In the genomic region with DNA sequence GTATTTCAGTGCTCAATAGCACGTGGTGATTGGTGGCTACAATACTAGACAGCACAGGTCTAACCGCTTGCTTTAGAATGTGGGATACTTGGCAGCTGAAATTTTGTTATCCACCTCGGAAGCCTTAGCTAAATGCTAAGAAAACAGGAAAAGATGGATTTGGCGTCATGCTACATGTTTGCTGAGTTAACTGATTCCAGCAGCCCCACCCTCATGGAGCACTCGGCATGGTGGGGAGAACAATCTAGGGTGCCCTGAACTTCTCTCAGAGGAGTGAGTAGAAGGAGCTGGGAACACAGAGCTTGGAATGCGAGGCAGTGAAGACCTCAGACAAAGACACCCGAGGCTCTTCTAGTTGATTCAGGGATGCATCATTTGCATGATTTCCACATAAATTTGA, we compare ENCODE assay signal across 24 cellular contexts.
"Had no signal": no experiment of that assay in that cellular context is flagged by ENCODE, and none has a peak within 500 bp of the region (broad histone marks: within the 10 kb centered on the region; RNA-seq: fewer than 3 reads in every experiment).

No MANE protein-coding gene starts in this region.

- H3K27ac Mint-ChIP-seq: immature natural killer cell; mesothelial cell of epicardium; natural killer cell; nephron progenitor cell; progenitor cell of endocrine pancreas; stimulated activated effector memory CD8-positive, alpha-beta T cell treated with anti-CD3 and anti-CD28 coated beads, Interleukin-12 subunit alpha, Interleukin-12 subunit beta, amount 100 ng/mL, for 72 hours; stimulated activated naive CD8-positive, alpha-beta T cell treated with anti-CD3 and anti-CD28 coated beads, Interleukin-15, Interleukin-2, amounts not matched to agents 100 ng/mL and 50 ng/mL, for 24 hours had no signal

- ATAC-seq: natural killer cell; right lobe of liver; stimulated activated effector memory CD8-positive, alpha-beta T cell treated with anti-CD3 and anti-CD28 coated beads, Interleukin-12 subunit alpha, Interleukin-12 subunit beta, amount 100 ng/mL, for 72 hours had no signal

- H3K4me3 ChIP-seq: left ventricle myocardium inferior, lung, ovary, right atrium auricular region, right lobe of liver, suprapubic skin, thoracic aorta, tibial artery, uterus had no signal

- H3K9me3 Mint-ChIP-seq: immature natural killer cell; mesothelial cell of epicardium; natural killer cell; nephron progenitor cell; stimulated activated effector memory CD8-positive, alpha-beta T cell treated with anti-CD3 and anti-CD28 coated beads, Interleukin-12 subunit alpha, Interleukin-12 subunit beta, amount 100 ng/mL, for 72 hours; stimulated activated naive CD8-positive, alpha-beta T cell treated with anti-CD3 and anti-CD28 coated beads, Interleukin-15, Interleukin-2, amounts not matched to agents 100 ng/mL and 50 ng/mL, for 24 hours had no signal

- H3K27ac ChIP-seq: left ventricle myocardium inferior, ovary, right atrium auricular region, right lobe of liver, suprapubic skin, thoracic aorta, tibial artery, uterus had no signal

- H3K4me1 ChIP-seq: left ventricle myocardium inferior, right atrium auricular region, right lobe of liver, suprapubic skin, tibial artery, uterus had no signal

- H3K27me3 ChIP-seq: ovary, right atrium auricular region, right lobe of liver, uterus had no signal

- H3K36me3 Mint-ChIP-seq: immature natural killer cell; mesothelial cell of epicardium; natural killer cell; stimulated activated effector memory CD8-positive, alpha-beta T cell treated with anti-CD3 and anti-CD28 coated beads, Interleukin-12 subunit alpha, Interleukin-12 subunit beta, amount 100 ng/mL, for 72 hours had no signal

- H3K4me1 Mint-ChIP-seq: immature natural killer cell; natural killer cell; nephron progenitor cell; stimulated activated effector memory CD8-positive, alpha-beta T cell treated with anti-CD3 and anti-CD28 coated beads, Interleukin-12 subunit alpha, Interleukin-12 subunit beta, amount 100 ng/mL, for 72 hours had no signal

- H3K9me3 ChIP-seq: left ventricle myocardium inferior, ovary, right atrium auricular region, right lobe of liver, suprapubic skin, thoracic aorta, tibial artery, uterus had no signal

- H3K4me3 Mint-ChIP-seq: immature natural killer cell; mesothelial cell of epicardium; naive B cell; natural killer cell; nephron progenitor cell; stimulated activated effector memory CD8-positive, alpha-beta T cell treated with anti-CD3 and anti-CD28 coated beads, Interleukin-12 subunit alpha, Interleukin-12 subunit beta, amount 100 ng/mL, for 72 hours; stimulated activated naive CD8-positive, alpha-beta T cell treated with anti-CD3 and anti-CD28 coated beads, Interleukin-15, Interleukin-2, amounts not matched to agents 100 ng/mL and 50 ng/mL, for 24 hours had no signal

- H3K36me3 ChIP-seq: left ventricle myocardium inferior, ovary, right atrium auricular region, right lobe of liver, suprapubic skin, thoracic aorta, tibial artery, uterus had no signal

- DNase-seq: hippocampal formation; immature natural killer cell; left ventricle myocardium inferior; mesendoderm; naive B cell; natural killer cell; nephron progenitor cell; ovary; right lobe of liver; stimulated activated CD4-positive, alpha-beta T cell treated with anti-CD3 and anti-CD28 coated beads, Interleukin-12 subunit alpha, Interleukin-12 subunit beta, amount 100 ng/mL, for 4 hours; stimulated activated CD4-positive, alpha-beta T cell treated with anti-CD3 and anti-CD28 coated beads, Interleukin-15, amount 100 ng/mL, for 24 hours; stimulated activated CD4-positive, alpha-beta T cell treated with anti-CD3 and anti-CD28 coated beads, Interleukin-4, amount 100 ng/mL, for 24 hours; stimulated activated naive CD4-positive, alpha-beta T cell; tibial artery; trophoblast cell; uterus had no signal
